In genomic region chr19:42323852-42324654, GRCh38 we compare ENCODE assay signal across 9 cellular contexts. TPM values are rescaled to one million over a fixed set of nuclear protein-coding genes. Genes with fewer than 3 reads are reported as not detected.
DNase-seq lines count a peak whose midpoint lies in the region; ATAC-seq and TF ChIP-seq lines count a peak whose summit lies in the region.
"Had no signal": no experiment of that assay in that cellular context is flagged by ENCODE, and none has a peak within 500 bp of the region (broad histone marks: within the 10 kb centered on the region; RNA-seq: fewer than 3 reads in every experiment).

No MANE protein-coding gene starts in this region.

- H3K4me3 Mint-ChIP-seq in dendritic cell treated with granulocyte-macrophage colony-stimulating factor and Interleukin-4, amounts not matched to agents 40 ng/mL and 50 ng/mL, for 4 days = peak overlapping the region; percentile 5
- no peak overlapping the region for H3K4me3 Mint-ChIP-seq in osteocyte (ENCODE audit: unreplicated experiment)

- no peak overlapping the region for H3K27ac Mint-ChIP-seq in dendritic cell treated with granulocyte-macrophage colony-stimulating factor and Interleukin-4, amounts not matched to agents 40 ng/mL and 50 ng/mL, for 4 days
- H3K27ac Mint-ChIP-seq in osteocyte (ENCODE audit: unreplicated experiment) = no peak overlapping the region

- intact Hi-C loops in dendritic cell treated with granulocyte-macrophage colony-stimulating factor and Interleukin-4, amounts not matched to agents 40 ng/mL and 50 ng/mL, for 4 days (cut with micrococcal nuclease) = no loop called here

- peaks cover 6% of the 10 kb centered on the region for H3K36me3 Mint-ChIP-seq in dendritic cell treated with granulocyte-macrophage colony-stimulating factor and Interleukin-4, amounts not matched to agents 40 ng/mL and 50 ng/mL, for 4 days (ENCODE audit: low read depth)
- no peaks in the 10 kb centered on the region for H3K36me3 Mint-ChIP-seq in osteocyte (ENCODE audit: unreplicated experiment)

- H3K9me3 Mint-ChIP-seq in dendritic cell treated with granulocyte-macrophage colony-stimulating factor and Interleukin-4, amounts not matched to agents 40 ng/mL and 50 ng/mL, for 4 days = no peaks in the 10 kb centered on the region
- H3K9me3 Mint-ChIP-seq in osteocyte (ENCODE audit: unreplicated experiment) = no peaks in the 10 kb centered on the region
- H3K9me3 Mint-ChIP-seq: neural crest cell had no signal

- DNase-seq in Daoy (ENCODE audit: low read depth) (peak; percentile 48), NOMO-1 treated with DMSO at 0.1 percent for 48 hours (lab: John Stamatoyannopoulos, UW; ENCODE audit: unreplicated experiment) (peak; percentile 22), osteocyte (ENCODE audit: extremely low spot score, unreplicated experiment) (no peak), OCI-M2 (lab: John Stamatoyannopoulos, UW; ENCODE audit: unreplicated experiment) (no peak), NCI-H1092 treated with DMSO at 0.1 percent for 48 hours (lab: John Stamatoyannopoulos, UW) (no peak)

- H3K27me3 Mint-ChIP-seq in dendritic cell treated with granulocyte-macrophage colony-stimulating factor and Interleukin-4, amounts not matched to agents 40 ng/mL and 50 ng/mL, for 4 days = peaks cover 53% of the 10 kb centered on the region
- H3K27me3 Mint-ChIP-seq in osteocyte (ENCODE audit: unreplicated experiment) = peaks cover 33% of the 10 kb centered on the region

- peak; percentile 19 for TF ChIP-seq CTCF in osteocyte (IDR thresholded peaks at IDR 0.05)

- ATAC-seq in HG02759 (IDR thresholded peaks at IDR 0.05; ENCODE audit: unreplicated experiment) = no peak
- ATAC-seq in GM18873 (IDR thresholded peaks at IDR 0.05; ENCODE audit: low FRiP score, unreplicated experiment) = no peak

- H3K4me1 Mint-ChIP-seq in dendritic cell treated with granulocyte-macrophage colony-stimulating factor and Interleukin-4, amounts not matched to agents 40 ng/mL and 50 ng/mL, for 4 days (ENCODE audit: low read depth) = peaks cover 28% of the 10 kb centered on the region
- H3K4me1 Mint-ChIP-seq in osteocyte (ENCODE audit: unreplicated experiment) = peaks cover 25% of the 10 kb centered on the region

RNA-seq across cellular contexts. Expression of gene MEGF8, which starts 1.4 kb away (rescaled TPM):
- total RNA-seq in Daoy (2014; rRNA removed; shearing (Covaris generic)) = 11.0 and 11.6 TPM in 2 replicates
- 75.7 and 80.9 TPM in 2 replicates for total RNA-seq in osteocyte

RNA-seq across cellular contexts. Expression of gene TMEM145, which starts 10.9 kb away (rescaled TPM):
- total RNA-seq in Daoy (2014; rRNA removed; shearing (Covaris generic)) = 0.30 and 0.51 TPM in 2 replicates
- total RNA-seq in osteocyte = 0.21 and 0.78 TPM in 2 replicates

RNA-seq across cellular contexts. Expression of gene PAFAH1B3, which starts 21.6 kb away (rescaled TPM):
- total RNA-seq in Daoy (2014; rRNA removed; shearing (Covaris generic)) = 54.7 and 75.0 TPM in 2 replicates
- 44.4 and 47.2 TPM in 2 replicates for total RNA-seq in osteocyte

RNA-seq across cellular contexts. Expression of gene PRR19, which starts 22.1 kb away (rescaled TPM):
- total RNA-seq in Daoy (2014; rRNA removed; shearing (Covaris generic)) = 0.51 and 2.2 TPM in 2 replicates
- total RNA-seq in osteocyte = 2.0 and 2.2 TPM in 2 replicates

RNA-seq across cellular contexts. Expression of gene CIC, which starts 55.0 kb away (rescaled TPM):
- total RNA-seq in Daoy (2014; rRNA removed; shearing (Covaris generic)) = 8.1 and 17.4 TPM in 2 replicates
- 115 and 122 TPM in 2 replicates for total RNA-seq in osteocyte

Comparison
In these comparisons a context has a peak if more than half of its experiments do, and no peak if none do; other contexts are left out.
1. DNase-seq: peak in Daoy (single experiment) and NOMO-1 treated with DMSO at 0.1 percent for 48 hours (single experiment); none in osteocyte (single experiment), OCI-M2 (single experiment) and NCI-H1092 treated with DMSO at 0.1 percent for 48 hours (single experiment).